Comparison of ENCODE assay signal across 19 cellular contexts in the genomic region with DNA sequence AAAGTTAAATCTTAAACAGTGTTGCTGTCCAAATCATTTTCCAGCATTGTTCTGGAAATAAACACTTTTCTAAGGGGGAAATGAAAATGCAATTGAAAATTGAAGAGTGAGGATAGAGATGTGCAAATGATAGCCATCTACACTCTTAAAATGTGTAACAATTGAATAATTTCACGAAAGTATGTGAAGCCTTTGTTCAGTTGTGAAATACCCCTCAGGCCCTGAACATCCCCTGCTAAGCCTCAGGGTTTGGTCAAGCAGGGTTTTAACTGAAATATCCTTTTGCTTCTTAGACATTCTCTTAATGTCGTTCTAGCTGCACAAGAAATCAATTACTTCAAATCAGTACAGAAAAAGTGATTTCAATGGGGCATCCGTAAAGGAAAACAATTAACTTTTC.
A peak's percentile ranks its signal among the peaks of the same experiment; 100 is the strongest.
DNase-seq lines count a peak whose midpoint lies in the region; ATAC-seq, FAIRE-seq and TF ChIP-seq lines count a peak whose summit lies in the region.
"Had no signal": no experiment of that assay in that cellular context is flagged by ENCODE, and none has a peak within 500 bp of the region (broad histone marks: within the 10 kb centered on the region; RNA-seq: fewer than 3 reads in every experiment).

No MANE protein-coding gene starts in this region.

- DNase-seq in breast epithelium (ENCODE audit: low spot score in 2 of 2) (no peak), MCF 10A (ENCODE audit: unreplicated experiment) (no peak), K562 (ENCODE audit: extremely low read depth in 1 of 4, low spot score in 3 of 4) (no peak), smooth muscle cell (lab: John Stamatoyannopoulos, UW; ENCODE audit: unreplicated experiment) (no peak), NCI-H446 treated with DMSO at 0.1 percent for 48 hours (lab: John Stamatoyannopoulos, UW) (no peak), NOMO-1 treated with DMSO at 0.1 percent for 48 hours (lab: John Stamatoyannopoulos, UW; ENCODE audit: unreplicated experiment) (no peak), NCI-H1436 (lab: John Stamatoyannopoulos, UW) (no peak)
- DNase-seq: AML-193; CD4-positive, alpha-beta T cell; DMS153; DMS79; GF-D8 had no signal

- no TSS peak for BruUV-seq in MCF 10A (replicated peaks; lab: Mats Ljungman, UMichigan)
- BruUV-seq in K562 (replicated peaks; lab: Mats Ljungman, UMichigan) = no TSS peak

- H4K20me1 ChIP-seq in K562 (replicated peaks; ENCODE audit: control insufficient read depth, insufficient read depth, low read length) (no peaks in the 10 kb centered on the region), smooth muscle cell (ENCODE audit: low read depth) (no peaks in the 10 kb centered on the region)

- H3K9me3 Mint-ChIP-seq in MCF 10A (ENCODE audit: unreplicated experiment) = no peaks in the 10 kb centered on the region
- H3K9me3 Mint-ChIP-seq: CD4-positive, alpha-beta T cell; GM23338 had no signal

- no peaks in the 10 kb centered on the region for H3F3A ChIP-seq in smooth muscle cell (ENCODE audit: low read depth)

- H3K9me1 ChIP-seq in K562 (ENCODE audit: control insufficient read depth, insufficient read depth, low read length) = no peaks in the 10 kb centered on the region

- no peaks in the 10 kb centered on the region for H3K27me3 Mint-ChIP-seq in MCF 10A (ENCODE audit: insufficient read depth, unreplicated experiment)

- intact Hi-C loops in breast epithelium (cut with DNase I; ENCODE audit: low total_unique reads) = no loop called here
- intact Hi-C loops in MCF 10A (cut with micrococcal nuclease) = no loop called here
- intact Hi-C loops in K562 (cut with micrococcal nuclease) = no loop called here

- TF ChIP-seq CTCF in breast epithelium (IDR thresholded peaks at IDR 0.05) = no peak
- no peak for TF ChIP-seq CTCF in MCF 10A (IDR thresholded peaks at IDR 0.05; ENCODE audit: unreplicated experiment)
- no peak for TF ChIP-seq CTCF in K562 (IDR thresholded peaks at IDR 0.05 in 2 of 3, conservative IDR thresholded peaks at IDR 0.05 in 1 of 3; ENCODE audit: insufficient read depth in 2 of 3, low read depth in 1 of 3, low read length in 3 of 3)
- no peak for TF ChIP-seq CTCF in smooth muscle cell (IDR thresholded peaks at IDR 0.05; ENCODE audit: borderline replicate concordance, insufficient read depth, poor library complexity, severe bottlenecking)

- H3K4me2 ChIP-seq in K562 (ENCODE audit: insufficient read depth, low read length) (no peak overlapping the region), smooth muscle cell (peak overlapping the region; percentile 40)
- H3K4me2 ChIP-seq: A549, GM23338 had no signal

- no peak for ATAC-seq in K562
- no peak for ATAC-seq in HG03469 (IDR thresholded peaks at IDR 0.05; ENCODE audit: unreplicated experiment)
- ATAC-seq: A549, GM23338, HepG2 had no signal

- H3K4me1 ChIP-seq in breast epithelium (no peaks in the 10 kb centered on the region), K562 (replicated peaks in 1 of 2; ENCODE audit: control insufficient read depth in 2 of 2, insufficient read depth in 2 of 2, low read length in 2 of 2) (no peaks in the 10 kb centered on the region), smooth muscle cell (ENCODE audit: low read depth) (peaks cover 7% of the 10 kb centered on the region)
- H3K4me1 ChIP-seq: A549 had no signal

- no peaks in the 10 kb centered on the region for H3K27me3 ChIP-seq in breast epithelium
- peaks cover 10 to 15% of the 10 kb centered on the region in 2 experiments; a peak in 4 of 5 replicates for H3K27me3 ChIP-seq in K562 (ENCODE audit: control insufficient read depth in 2 of 2, insufficient read depth in 2 of 2, low read length in 2 of 2)
- H3K27me3 ChIP-seq in smooth muscle cell (ENCODE audit: low read depth) = no peaks in the 10 kb centered on the region

- H3K27ac Mint-ChIP-seq in MCF 10A (ENCODE audit: low read depth, unreplicated experiment) = no peak overlapping the region
- H3K27ac Mint-ChIP-seq: CD4-positive, alpha-beta T cell; GM23338 had no signal

- H3K27ac ChIP-seq in breast epithelium = peak overlapping the region; percentile 0 to 11
- no peak overlapping the region for H3K27ac ChIP-seq in K562 (ENCODE audit: extremely low read depth, low read depth, low read length)
- H3K27ac ChIP-seq in smooth muscle cell (ENCODE audit: low read depth) = peak overlapping the region; percentile 74
- H3K27ac ChIP-seq: 22Rv1, A549, C4-2B had no signal

- WGBS in K562 (ENCODE audit: insufficient coverage, low coverage, missing lambda C conversion rate) = 2% methylated on average over 3 of the region's 3 CpGs
- WGBS in smooth muscle cell (ENCODE audit: low lambda C conversion rate) = 80% methylated on average over 3 of the region's 3 CpGs

- FAIRE-seq in K562 (lab: Jason Lieb, UNC) = peak; percentile 6
- FAIRE-seq: A549, H54, HepG2 had no signal

- H3K9me3 ChIP-seq in breast epithelium (no peaks in the 10 kb centered on the region), K562 (replicated peaks; ENCODE audit: control insufficient read depth, insufficient read depth, low read depth, low read length) (no peaks in the 10 kb centered on the region), smooth muscle cell (replicated peaks; ENCODE audit: low read depth) (no peaks in the 10 kb centered on the region)
- H3K9me3 ChIP-seq: A549 had no signal

- TF ChIP-seq POLR2A in breast epithelium (IDR thresholded peaks at IDR 0.05) (no peak), K562 (conservative IDR thresholded peaks at IDR 0.05) (no peak)

- H2AFZ ChIP-seq in K562 (ENCODE audit: low read depth, low read length) (no peak overlapping the region), smooth muscle cell (ENCODE audit: low read depth) (no peak overlapping the region)
- H2AFZ ChIP-seq: GM23338 had no signal

- CTCF ChIA-PET in MCF 10A (lab: Yijun Ruan, JAX) = no interaction called here
- CTCF ChIA-PET in K562 (lab: Yijun Ruan, JAX; ENCODE audit: low intra/inter-chr PET ratio) = no interaction called here

- H3K4me1 Mint-ChIP-seq in MCF 10A (ENCODE audit: insufficient read depth, unreplicated experiment) = peaks cover 12% of the 10 kb centered on the region

- H3K36me3 ChIP-seq in breast epithelium = no peaks in the 10 kb centered on the region
- no peaks in the 10 kb centered on the region for H3K36me3 ChIP-seq in K562 (ENCODE audit: control insufficient read depth, insufficient read depth, low read length)
- no peaks in the 10 kb centered on the region for H3K36me3 ChIP-seq in smooth muscle cell (ENCODE audit: low read depth)

- POLR2A ChIA-PET in MCF 10A (lab: Yijun Ruan, JAX) (no interaction called here), K562 (lab: Yijun Ruan, JAX) (no interaction called here)

- H3K79me2 ChIP-seq in K562 (ENCODE audit: control insufficient read depth, insufficient read depth, low read length) (no peaks in the 10 kb centered on the region), smooth muscle cell (ENCODE audit: low read depth) (no peaks in the 10 kb centered on the region)

- H3K4me3 ChIP-seq in breast epithelium (no peak overlapping the region), K562 (no peak overlapping the region), smooth muscle cell (no peak overlapping the region)
- H3K4me3 ChIP-seq: A549, GM23338 had no signal

- H3K4me3 Mint-ChIP-seq in MCF 10A (ENCODE audit: unreplicated experiment) = no peak overlapping the region
- H3K4me3 Mint-ChIP-seq: CD4-positive, alpha-beta T cell; GM23338 had no signal

- TF ChIP-seq RAD21 in K562 (CRISPR knock-in tag; conservative IDR thresholded peaks at IDR 0.05 in 1 of 2, IDR thresholded peaks at IDR 0.05 in 1 of 2) = no peak

- in situ Hi-C loops in K562 (cut with MboI) = no loop called here

- H3K9ac ChIP-seq in K562 (ENCODE audit: insufficient read depth in 1 of 2, low read depth in 2 of 2, low read length in 2 of 2) = no peak overlapping the region
- H3K9ac ChIP-seq in smooth muscle cell (ENCODE audit: low read depth) = peak overlapping the region; percentile 8

- H3K36me3 Mint-ChIP-seq in MCF 10A (ENCODE audit: insufficient read depth, unreplicated experiment) = no peaks in the 10 kb centered on the region

- no peak for TF ChIP-seq EP300 in K562 (IDR thresholded peaks at IDR 0.05; ENCODE audit: low read length)

TF ChIP-seq in K562, 482 proteins besides CTCF, POLR2A, EP300 and RAD21 (continues in another document):
- TF ChIP-seq SAFB2 (IDR thresholded peaks at IDR 0.05; ENCODE audit: borderline replicate concordance, low read depth, low read length, severe bottlenecking) = no peak
- no peak for TF ChIP-seq FIP1L1 (IDR thresholded peaks at IDR 0.05; ENCODE audit: low read depth, low read length, poor library complexity, severe bottlenecking)
- no peak for TF ChIP-seq ZNF121 (CRISPR knock-in tag; conservative IDR thresholded peaks at IDR 0.05)
- TF ChIP-seq, protein P1, sequence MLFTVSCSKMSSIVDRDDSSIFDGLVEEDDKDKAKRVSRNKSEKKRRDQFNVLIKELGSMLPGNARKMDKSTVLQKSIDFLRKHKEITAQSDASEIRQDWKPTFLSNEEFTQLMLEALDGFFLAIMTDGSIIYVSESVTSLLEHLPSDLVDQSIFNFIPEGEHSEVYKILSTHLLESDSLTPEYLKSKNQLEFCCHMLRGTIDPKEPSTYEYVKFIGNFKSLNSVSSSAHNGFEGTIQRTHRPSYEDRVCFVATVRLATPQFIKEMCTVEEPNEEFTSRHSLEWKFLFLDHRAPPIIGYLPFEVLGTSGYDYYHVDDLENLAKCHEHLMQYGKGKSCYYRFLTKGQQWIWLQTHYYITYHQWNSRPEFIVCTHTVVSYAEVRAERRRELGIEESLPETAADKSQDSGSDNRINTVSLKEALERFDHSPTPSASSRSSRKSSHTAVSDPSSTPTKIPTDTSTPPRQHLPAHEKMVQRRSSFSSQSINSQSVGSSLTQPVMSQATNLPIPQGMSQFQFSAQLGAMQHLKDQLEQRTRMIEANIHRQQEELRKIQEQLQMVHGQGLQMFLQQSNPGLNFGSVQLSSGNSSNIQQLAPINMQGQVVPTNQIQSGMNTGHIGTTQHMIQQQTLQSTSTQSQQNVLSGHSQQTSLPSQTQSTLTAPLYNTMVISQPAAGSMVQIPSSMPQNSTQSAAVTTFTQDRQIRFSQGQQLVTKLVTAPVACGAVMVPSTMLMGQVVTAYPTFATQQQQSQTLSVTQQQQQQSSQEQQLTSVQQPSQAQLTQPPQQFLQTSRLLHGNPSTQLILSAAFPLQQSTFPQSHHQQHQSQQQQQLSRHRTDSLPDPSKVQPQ (CRISPR knock-in tag; IDR thresholded peaks at IDR 0.05; ENCODE audit: borderline replicate concordance) = no peak
- TF ChIP-seq YY1 (IDR thresholded peaks at IDR 0.05; ENCODE audit: borderline replicate concordance in 1 of 3, control insufficient read depth in 1 of 3, extremely low read depth in 1 of 3, insufficient read depth in 3 of 3, insufficient read length in 1 of 3, insufficient replicate concordance in 2 of 3, low read depth in 1 of 3, low read length in 2 of 3) = no peak
